1 cellular context compared by ENCODE assay signal in genomic region chr20:22511943-22512910, GRCh38.
TF ChIP-seq lines count a peak whose summit lies in the region.

No MANE protein-coding gene starts in this region.

TF ChIP-seq in HepG2, 621 proteins besides CTCF, POLR2A, EP300 and RAD21 (continued from another document and continues in another):
- TF ChIP-seq THAP9 (CRISPR knock-in tag; IDR thresholded peaks at IDR 0.05; ENCODE audit: borderline replicate concordance): peak; percentile 56; the same call in 1 of the 2 replicates
- TF ChIP-seq ZNF124 (CRISPR knock-in tag; IDR thresholded peaks at IDR 0.05): peak; percentile 88
- TF ChIP-seq PAXIP1 (CRISPR knock-in tag; conservative IDR thresholded peaks at IDR 0.05): peak; percentile 97
- TF ChIP-seq TFDP2 (CRISPR knock-in tag; IDR thresholded peaks at IDR 0.05): peak; percentile 55
- no peak for TF ChIP-seq ZNF280B (CRISPR knock-in tag; IDR thresholded peaks at IDR 0.05; ENCODE audit: borderline replicate concordance)
- TF ChIP-seq NCOA1 (CRISPR knock-in tag; IDR thresholded peaks at IDR 0.05): no peak; the same call in 1 of the 2 replicates
- TF ChIP-seq SKIL (CRISPR knock-in tag; IDR thresholded peaks at IDR 0.05; ENCODE audit: borderline replicate concordance): peak; percentile 86
- no peak for TF ChIP-seq ZNF660 (CRISPR knock-in tag; IDR thresholded peaks at IDR 0.05; ENCODE audit: borderline replicate concordance, low read depth)
- TF ChIP-seq THYN1 (CRISPR knock-in tag; IDR thresholded peaks at IDR 0.05; ENCODE audit: borderline replicate concordance, low read depth): no peak
- TF ChIP-seq ARHGAP35 (CRISPR knock-in tag; IDR thresholded peaks at IDR 0.05; ENCODE audit: borderline replicate concordance): peak; percentile 14; the same call in 1 of the 2 replicates
- TF ChIP-seq NR1H2 (CRISPR knock-in tag; IDR thresholded peaks at IDR 0.05; ENCODE audit: borderline replicate concordance, low read depth): no peak
- TF ChIP-seq RELA (CRISPR knock-in tag; IDR thresholded peaks at IDR 0.05): no peak
- TF ChIP-seq GFI1 (CRISPR knock-in tag; IDR thresholded peaks at IDR 0.05; ENCODE audit: borderline replicate concordance): peak; percentile 91
- TF ChIP-seq CCDC6 (CRISPR knock-in tag; IDR thresholded peaks at IDR 0.05): peak; percentile 82; the same call in 1 of the 2 replicates
- TF ChIP-seq ZNF879 (CRISPR knock-in tag; IDR thresholded peaks at IDR 0.05): 0 out of 2 replicates have a peak, but pooled peaks have one; percentile 35
- peak; percentile 83; the same call in 1 of the 2 replicates for TF ChIP-seq TIGD3 (CRISPR knock-in tag; IDR thresholded peaks at IDR 0.05; ENCODE audit: borderline replicate concordance)
- TF ChIP-seq TOPORS (CRISPR knock-in tag; IDR thresholded peaks at IDR 0.05): 0 out of 2 replicates have a peak, but pooled peaks have one; percentile 43
- TF ChIP-seq ZNF18 (CRISPR knock-in tag; IDR thresholded peaks at IDR 0.05; ENCODE audit: insufficient replicate concordance): peak; percentile 53
- TF ChIP-seq ZBTB49 (CRISPR knock-in tag; IDR thresholded peaks at IDR 0.05; ENCODE audit: borderline replicate concordance): 0 out of 2 replicates have a peak, but pooled peaks have one; percentile 23
- no peak for TF ChIP-seq SNRNP70 (IDR thresholded peaks at IDR 0.05; ENCODE audit: low read depth, low read length)
- TF ChIP-seq ZNF749 (CRISPR knock-in tag; IDR thresholded peaks at IDR 0.05; ENCODE audit: borderline replicate concordance): no peak; the same call in 1 of the 2 replicates
- TF ChIP-seq ARID4A (CRISPR knock-in tag; IDR thresholded peaks at IDR 0.05; ENCODE audit: borderline replicate concordance): peak; percentile 59; the same call in 1 of the 2 replicates
- TF ChIP-seq REL (CRISPR knock-in tag; conservative IDR thresholded peaks at IDR 0.05): 0 out of 2 replicates have a peak, but pooled peaks have one; percentile 53
- peak; percentile 86; the same call in 1 of the 2 replicates for TF ChIP-seq ZNF451 (CRISPR knock-in tag; IDR thresholded peaks at IDR 0.05)
- no peak for TF ChIP-seq ZNF207 (IDR thresholded peaks at IDR 0.05; ENCODE audit: borderline replicate concordance)
- TF ChIP-seq ZMYM2 (CRISPR knock-in tag; IDR thresholded peaks at IDR 0.05): no peak; the same call in 1 of the 2 replicates
- TF ChIP-seq MAFG (CRISPR knock-in tag; IDR thresholded peaks at IDR 0.05): no peak
- TF ChIP-seq E2F1 (CRISPR knock-in tag; IDR thresholded peaks at IDR 0.05): peak; percentile 26; the same call in 1 of the 2 replicates
